8 cellular contexts compared by ENCODE assay signal in genomic region chrX:115650916-115651315, GRCh38.
DNase-seq lines count a peak whose midpoint lies in the region; ATAC-seq and TF ChIP-seq lines count a peak whose summit lies in the region.

No MANE protein-coding gene starts in this region.

- H3K27me3 Mint-ChIP-seq in activated T-cell treated with anti-CD3 and anti-CD28 coated beads, Interleukin-2, amount 50 U/mL, for 24 hours: peaks cover 12% of the 10 kb centered on the region
- H3K27me3 Mint-ChIP-seq in activated T-cell treated with anti-CD3 and anti-CD28 coated beads, Interleukin-2, amount 50 U/mL, for 4 hours (ENCODE audit: low read depth): no peaks in the 10 kb centered on the region

- H3K27me3 ChIP-seq in kidney epithelial cell (ENCODE audit: control insufficient read depth, insufficient read depth, low read length): peaks cover 3% of the 10 kb centered on the region

- H3K4me3 Mint-ChIP-seq in activated T-cell treated with anti-CD3 and anti-CD28 coated beads, Interleukin-2, amount 50 U/mL, for 24 hours: no peak overlapping the region
- no peak overlapping the region for H3K4me3 Mint-ChIP-seq in activated T-cell treated with anti-CD3 and anti-CD28 coated beads, Interleukin-2, amount 50 U/mL, for 4 hours

- ATAC-seq in activated T-cell treated with anti-CD3 and anti-CD28 coated beads, Interleukin-2, amount 50 U/mL, for 4 hours: no peak
- ATAC-seq in HG02852 (IDR thresholded peaks at IDR 0.05; ENCODE audit: unreplicated experiment) (peak; percentile 71), HG02938 (IDR thresholded peaks at IDR 0.05; ENCODE audit: unreplicated experiment) (no peak)

- no peaks in the 10 kb centered on the region for H3K36me3 ChIP-seq in kidney epithelial cell (ENCODE audit: control insufficient read depth, insufficient read depth, low read length)

- in situ Hi-C loops in astrocyte of the spinal cord (cut with HindIII; ENCODE audit: low sequenced_read_pairs): no loop called here

- H3K4me3 ChIP-seq in astrocyte of the spinal cord (ENCODE audit: low read depth, low read length) (no peak overlapping the region), kidney epithelial cell (ENCODE audit: low read depth, low read length) (no peak overlapping the region)

- no peaks in the 10 kb centered on the region for H3K36me3 Mint-ChIP-seq in activated T-cell treated with anti-CD3 and anti-CD28 coated beads, Interleukin-2, amount 50 U/mL, for 24 hours (ENCODE audit: low read depth)
- H3K36me3 Mint-ChIP-seq in activated T-cell treated with anti-CD3 and anti-CD28 coated beads, Interleukin-2, amount 50 U/mL, for 4 hours (ENCODE audit: insufficient read depth): no peaks in the 10 kb centered on the region

- H3K27ac Mint-ChIP-seq in activated T-cell treated with anti-CD3 and anti-CD28 coated beads, Interleukin-2, amount 50 U/mL, for 24 hours: no peak overlapping the region

- H3K4me1 Mint-ChIP-seq in activated T-cell treated with anti-CD3 and anti-CD28 coated beads, Interleukin-2, amount 50 U/mL, for 24 hours (ENCODE audit: low read depth): no peaks in the 10 kb centered on the region
- H3K4me1 Mint-ChIP-seq in activated T-cell treated with anti-CD3 and anti-CD28 coated beads, Interleukin-2, amount 50 U/mL, for 4 hours (ENCODE audit: low read depth): no peaks in the 10 kb centered on the region

- TF ChIP-seq CTCF in astrocyte of the spinal cord (IDR thresholded peaks at IDR 0.05; ENCODE audit: low read depth, low read length) (peak; percentile 78), kidney epithelial cell (IDR thresholded peaks at IDR 0.05; ENCODE audit: insufficient read depth, low read length, poor library complexity, severe bottlenecking) (peak; percentile 80)

- H3K9me3 Mint-ChIP-seq in activated T-cell treated with anti-CD3 and anti-CD28 coated beads, Interleukin-2, amount 50 U/mL, for 24 hours: no peaks in the 10 kb centered on the region
- H3K9me3 Mint-ChIP-seq in activated T-cell treated with anti-CD3 and anti-CD28 coated beads, Interleukin-2, amount 50 U/mL, for 4 hours: no peaks in the 10 kb centered on the region

- peak; percentile 32 for DNase-seq in activated T-cell treated with anti-CD3 and anti-CD28 coated beads, Interleukin-2, amount 50 U/mL, for 24 hours
- DNase-seq in activated T-cell treated with anti-CD3 and anti-CD28 coated beads, Interleukin-2, amount 50 U/mL, for 4 hours: no peak
- DNase-seq in NCI-H2196 (lab: John Stamatoyannopoulos, UW; ENCODE audit: unreplicated experiment): peak; percentile 4
- DNase-seq in astrocyte of the spinal cord (ENCODE audit: low read depth, low spot score): peak; percentile 53
- no peak for DNase-seq in kidney epithelial cell (ENCODE audit: low read depth)
- DNase-seq in NCI-H226: no peak

Comparison
In these comparisons a context has a peak if more than half of its experiments do, and no peak if none do; other contexts are left out.
1. DNase-seq: peak in activated T-cell treated with anti-CD3 and anti-CD28 coated beads, Interleukin-2, amount 50 U/mL, for 24 hours (single experiment), NCI-H2196 (single experiment) and astrocyte of the spinal cord (single experiment); none in activated T-cell treated with anti-CD3 and anti-CD28 coated beads, Interleukin-2, amount 50 U/mL, for 4 hours (single experiment), kidney epithelial cell (single experiment) and NCI-H226 (single experiment).